In genomic region chr4:139453041-139453370, GRCh38 we compare ENCODE assay signal across 8 cellular contexts.
DNase-seq lines count a peak whose midpoint lies in the region; ATAC-seq and TF ChIP-seq lines count a peak whose summit lies in the region.

No MANE protein-coding gene starts in this region.

- H3K27me3 ChIP-seq in HUES48 (ENCODE audit: control insufficient read depth, insufficient read depth, low read length) = no peaks in the 10 kb centered on the region

- H3K9ac ChIP-seq in HUES48 (ENCODE audit: low read depth, low read length) = peak overlapping the region; percentile 89

- H3K9me3 ChIP-seq in HUES48 (ENCODE audit: control insufficient read depth, insufficient read depth, low read length) = no peaks in the 10 kb centered on the region

- peaks cover 28% of the 10 kb centered on the region for H3K4me1 ChIP-seq in HUES48 (ENCODE audit: control insufficient read depth, insufficient read depth, low read length)

- peak overlapping the region; percentile 95 for H3K27ac ChIP-seq in HUES48 (ENCODE audit: low read depth, low read length)

- peak; percentile 46 for TF ChIP-seq CTCF in astrocyte of the cerebellum (IDR thresholded peaks at IDR 0.05; ENCODE audit: low read depth, low read length, missing control alignments)

- peak; percentile 52 for ATAC-seq in GM21526 (IDR thresholded peaks at IDR 0.05; ENCODE audit: low FRiP score, unreplicated experiment)

- DNase-seq in GM04503 (ENCODE audit: low read depth) = peak; percentile 26
- peak; percentile 87 for DNase-seq in RKO (ENCODE audit: low spot score)
- DNase-seq in astrocyte of the cerebellum (ENCODE audit: low read depth) = peak; percentile 42
- peak; percentile 79 for DNase-seq in iris pigment epithelial cell (ENCODE audit: low read depth)
- peak; percentile 39 to 56 (median 46) for DNase-seq in stimulated activated CD4-positive, alpha-beta T cell treated with anti-CD3 and anti-CD28 coated beads, TNF-alpha, amount 100 ng/mL, for 48 hours (ENCODE audit: low read depth in 3 of 3)
- no peak for DNase-seq in epidermal melanocyte (ENCODE audit: insufficient read length, low spot score)

- peak overlapping the region; percentile 96 for H3K4me3 ChIP-seq in HUES48 (ENCODE audit: low read depth, low read length)
- H3K4me3 ChIP-seq in astrocyte of the cerebellum (ENCODE audit: low read depth, low read length) = peak overlapping the region; percentile 72

- in situ Hi-C loops in astrocyte of the cerebellum (cut with HindIII; ENCODE audit: low sequenced_read_pairs) = no loop called here

- no peaks in the 10 kb centered on the region for H3K36me3 ChIP-seq in HUES48 (ENCODE audit: control insufficient read depth, insufficient read depth, low read length)
